ENCODE assay signal across 8 cellular contexts in the genomic region with DNA sequence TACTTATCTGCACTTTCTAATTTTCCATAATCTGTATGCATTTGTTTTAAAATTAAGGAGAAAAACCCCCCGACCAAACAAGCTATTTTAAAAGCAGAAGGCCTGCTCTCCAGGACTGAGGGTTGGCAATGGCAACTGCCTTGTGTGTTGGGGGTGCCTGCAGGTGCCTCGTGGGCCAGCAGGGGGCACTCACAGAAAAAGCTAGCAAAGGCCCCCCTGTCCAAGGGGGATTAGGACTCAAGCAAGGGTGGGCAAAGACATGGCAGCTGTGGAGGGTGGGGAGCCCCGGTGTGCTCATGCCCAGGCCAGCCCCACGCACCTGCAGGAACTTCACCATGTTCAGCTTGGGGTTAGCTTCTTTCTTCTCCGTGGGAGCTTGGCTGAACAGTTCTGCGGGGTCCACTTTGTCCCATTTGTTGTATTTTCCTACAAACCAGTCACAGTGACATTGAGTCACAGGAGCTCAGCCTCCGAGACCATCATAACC. TPM values are rescaled to one million over a fixed set of nuclear protein-coding genes. Genes with fewer than 3 reads are reported as not detected.
DNase-seq lines count a peak whose midpoint lies in the region; ATAC-seq and TF ChIP-seq lines count a peak whose summit lies in the region.

No MANE protein-coding gene starts in this region.

- peak; percentile 84 for TF ChIP-seq CTCF in activated CD8-positive, alpha-beta T cell treated with anti-CD3 and anti-CD28 coated beads for 36 hours (IDR thresholded peaks at IDR 0.05)
- TF ChIP-seq CTCF in epithelial cell of esophagus (IDR thresholded peaks at IDR 0.05; ENCODE audit: insufficient read depth, low read depth, low read length, missing control alignments) (peak; percentile 81), neutrophil (IDR thresholded peaks at IDR 0.05) (peak; percentile 70), omental fat pad (IDR thresholded peaks at IDR 0.05) (no peak)

- CTCF ChIA-PET in activated CD8-positive, alpha-beta T cell treated with anti-CD3 and anti-CD28 coated beads for 36 hours (lab: Charles Lee), result interaction anchor here (0.6 to 3.0 kb wide), 30 partner anchors 8 to 274 kb away, joined by 3 to 27 read pairs (median 4); partner anchors contain the start of genes PPM1F and TOP3B

- POLR2A ChIA-PET in activated CD8-positive, alpha-beta T cell treated with anti-CD3 and anti-CD28 coated beads for 36 hours (lab: Charles Lee), result interaction anchor here (0.8 to 1.8 kb wide), 2 partner anchors 9 to 35 kb away, joined by 3 to 14 read pairs; partner anchors contain the start of gene TOP3B

- no peaks in the 10 kb centered on the region for H3K9me3 Mint-ChIP-seq in activated CD8-positive, alpha-beta T cell treated with anti-CD3 and anti-CD28 coated beads for 36 hours

- no peak overlapping the region for H3K27ac ChIP-seq in neutrophil

- no peaks in the 10 kb centered on the region for H3K9me3 ChIP-seq in neutrophil

- intact Hi-C loops in activated CD8-positive, alpha-beta T cell treated with anti-CD3 and anti-CD28 coated beads for 36 hours (cut with micrococcal nuclease), result no loop called here

- no peaks in the 10 kb centered on the region for H3K27me3 Mint-ChIP-seq in activated CD8-positive, alpha-beta T cell treated with anti-CD3 and anti-CD28 coated beads for 36 hours

- H3K36me3 Mint-ChIP-seq in activated CD8-positive, alpha-beta T cell treated with anti-CD3 and anti-CD28 coated beads for 36 hours (ENCODE audit: low read depth), result peaks cover 30% of the 10 kb centered on the region

- peaks cover 87% of the 10 kb centered on the region for H3K36me3 ChIP-seq in neutrophil

- H3K4me1 ChIP-seq in neutrophil (ENCODE audit: control insufficient read depth in 1 of 2, insufficient read depth in 1 of 2, low read depth in 1 of 2, low read length in 1 of 2), result no peaks in the 10 kb centered on the region

- no peaks in the 10 kb centered on the region for H3K4me1 Mint-ChIP-seq in activated CD8-positive, alpha-beta T cell treated with anti-CD3 and anti-CD28 coated beads for 36 hours (ENCODE audit: low read depth)

- DNase-seq in D341Med (ENCODE audit: low spot score), result peak; percentile 86
- peak; percentile 36 to 38 for DNase-seq in Kasumi-1 (lab: John Stamatoyannopoulos, UW)
- peak; percentile 70 for DNase-seq in activated CD8-positive, alpha-beta T cell treated with anti-CD3 and anti-CD28 coated beads for 36 hours
- DNase-seq in epithelial cell of esophagus (ENCODE audit: low read depth), result peak; percentile 32
- DNase-seq in omental fat pad (ENCODE audit: low spot score), result no peak

- no peak overlapping the region for H3K4me3 ChIP-seq in epithelial cell of esophagus (ENCODE audit: low read length)
- H3K4me3 ChIP-seq in neutrophil (ENCODE audit: low read depth in 1 of 2, low read length in 1 of 2), result no peak overlapping the region

- no peaks in the 10 kb centered on the region for H3K27me3 ChIP-seq in neutrophil

- peak; percentile 88 for ATAC-seq in activated CD8-positive, alpha-beta T cell treated with anti-CD3 and anti-CD28 coated beads for 36 hours
- ATAC-seq in HG03565 (IDR thresholded peaks at IDR 0.05; ENCODE audit: unreplicated experiment) (no peak), omental fat pad (ENCODE audit: low FRiP score) (no peak), HG02852 (IDR thresholded peaks at IDR 0.05; ENCODE audit: unreplicated experiment) (no peak)

- no peak overlapping the region for H3K4me3 Mint-ChIP-seq in activated CD8-positive, alpha-beta T cell treated with anti-CD3 and anti-CD28 coated beads for 36 hours

- H3K27ac Mint-ChIP-seq in activated CD8-positive, alpha-beta T cell treated with anti-CD3 and anti-CD28 coated beads for 36 hours, result no peak overlapping the region

RNA-seq across cellular contexts. Expression of gene TOP3B, which starts 10.3 kb away (rescaled TPM):
- 10 to 100 TPM; 33.6 to 34.0 TPM for total RNA-seq in activated CD8-positive, alpha-beta T cell treated with anti-CD3 and anti-CD28 coated beads for 36 hours
- total RNA-seq in omental fat pad, result 10 to 100 TPM; 17.5 to 45.4 (median 21.3) TPM

RNA-seq across cellular contexts. Expression of gene PPM1F, which starts 19.7 kb away (rescaled TPM):
- total RNA-seq in activated CD8-positive, alpha-beta T cell treated with anti-CD3 and anti-CD28 coated beads for 36 hours, result 10 to 100 TPM; 18.2 to 18.8 TPM
- 10 to 100 TPM; 22.9 to 67.3 (median 32.4) TPM for total RNA-seq in omental fat pad

Comparison
In these comparisons a context has a peak if more than half of its experiments do, and no peak if none do; other contexts are left out.
1. CTCF ChIP-seq: peak in activated CD8-positive, alpha-beta T cell treated with anti-CD3 and anti-CD28 coated beads for 36 hours (single experiment), epithelial cell of esophagus (single experiment) and neutrophil (single experiment); none in omental fat pad (0 of 3).